Comparison of ENCODE assay signal across 1 cellular context in genomic region chr2:39875182-39875913, GRCh38.
TF ChIP-seq lines count a peak whose summit lies in the region.

No MANE protein-coding gene starts in this region.

TF ChIP-seq in K562, 482 proteins besides CTCF, POLR2A, EP300 and RAD21:
- TF ChIP-seq, protein P1, sequence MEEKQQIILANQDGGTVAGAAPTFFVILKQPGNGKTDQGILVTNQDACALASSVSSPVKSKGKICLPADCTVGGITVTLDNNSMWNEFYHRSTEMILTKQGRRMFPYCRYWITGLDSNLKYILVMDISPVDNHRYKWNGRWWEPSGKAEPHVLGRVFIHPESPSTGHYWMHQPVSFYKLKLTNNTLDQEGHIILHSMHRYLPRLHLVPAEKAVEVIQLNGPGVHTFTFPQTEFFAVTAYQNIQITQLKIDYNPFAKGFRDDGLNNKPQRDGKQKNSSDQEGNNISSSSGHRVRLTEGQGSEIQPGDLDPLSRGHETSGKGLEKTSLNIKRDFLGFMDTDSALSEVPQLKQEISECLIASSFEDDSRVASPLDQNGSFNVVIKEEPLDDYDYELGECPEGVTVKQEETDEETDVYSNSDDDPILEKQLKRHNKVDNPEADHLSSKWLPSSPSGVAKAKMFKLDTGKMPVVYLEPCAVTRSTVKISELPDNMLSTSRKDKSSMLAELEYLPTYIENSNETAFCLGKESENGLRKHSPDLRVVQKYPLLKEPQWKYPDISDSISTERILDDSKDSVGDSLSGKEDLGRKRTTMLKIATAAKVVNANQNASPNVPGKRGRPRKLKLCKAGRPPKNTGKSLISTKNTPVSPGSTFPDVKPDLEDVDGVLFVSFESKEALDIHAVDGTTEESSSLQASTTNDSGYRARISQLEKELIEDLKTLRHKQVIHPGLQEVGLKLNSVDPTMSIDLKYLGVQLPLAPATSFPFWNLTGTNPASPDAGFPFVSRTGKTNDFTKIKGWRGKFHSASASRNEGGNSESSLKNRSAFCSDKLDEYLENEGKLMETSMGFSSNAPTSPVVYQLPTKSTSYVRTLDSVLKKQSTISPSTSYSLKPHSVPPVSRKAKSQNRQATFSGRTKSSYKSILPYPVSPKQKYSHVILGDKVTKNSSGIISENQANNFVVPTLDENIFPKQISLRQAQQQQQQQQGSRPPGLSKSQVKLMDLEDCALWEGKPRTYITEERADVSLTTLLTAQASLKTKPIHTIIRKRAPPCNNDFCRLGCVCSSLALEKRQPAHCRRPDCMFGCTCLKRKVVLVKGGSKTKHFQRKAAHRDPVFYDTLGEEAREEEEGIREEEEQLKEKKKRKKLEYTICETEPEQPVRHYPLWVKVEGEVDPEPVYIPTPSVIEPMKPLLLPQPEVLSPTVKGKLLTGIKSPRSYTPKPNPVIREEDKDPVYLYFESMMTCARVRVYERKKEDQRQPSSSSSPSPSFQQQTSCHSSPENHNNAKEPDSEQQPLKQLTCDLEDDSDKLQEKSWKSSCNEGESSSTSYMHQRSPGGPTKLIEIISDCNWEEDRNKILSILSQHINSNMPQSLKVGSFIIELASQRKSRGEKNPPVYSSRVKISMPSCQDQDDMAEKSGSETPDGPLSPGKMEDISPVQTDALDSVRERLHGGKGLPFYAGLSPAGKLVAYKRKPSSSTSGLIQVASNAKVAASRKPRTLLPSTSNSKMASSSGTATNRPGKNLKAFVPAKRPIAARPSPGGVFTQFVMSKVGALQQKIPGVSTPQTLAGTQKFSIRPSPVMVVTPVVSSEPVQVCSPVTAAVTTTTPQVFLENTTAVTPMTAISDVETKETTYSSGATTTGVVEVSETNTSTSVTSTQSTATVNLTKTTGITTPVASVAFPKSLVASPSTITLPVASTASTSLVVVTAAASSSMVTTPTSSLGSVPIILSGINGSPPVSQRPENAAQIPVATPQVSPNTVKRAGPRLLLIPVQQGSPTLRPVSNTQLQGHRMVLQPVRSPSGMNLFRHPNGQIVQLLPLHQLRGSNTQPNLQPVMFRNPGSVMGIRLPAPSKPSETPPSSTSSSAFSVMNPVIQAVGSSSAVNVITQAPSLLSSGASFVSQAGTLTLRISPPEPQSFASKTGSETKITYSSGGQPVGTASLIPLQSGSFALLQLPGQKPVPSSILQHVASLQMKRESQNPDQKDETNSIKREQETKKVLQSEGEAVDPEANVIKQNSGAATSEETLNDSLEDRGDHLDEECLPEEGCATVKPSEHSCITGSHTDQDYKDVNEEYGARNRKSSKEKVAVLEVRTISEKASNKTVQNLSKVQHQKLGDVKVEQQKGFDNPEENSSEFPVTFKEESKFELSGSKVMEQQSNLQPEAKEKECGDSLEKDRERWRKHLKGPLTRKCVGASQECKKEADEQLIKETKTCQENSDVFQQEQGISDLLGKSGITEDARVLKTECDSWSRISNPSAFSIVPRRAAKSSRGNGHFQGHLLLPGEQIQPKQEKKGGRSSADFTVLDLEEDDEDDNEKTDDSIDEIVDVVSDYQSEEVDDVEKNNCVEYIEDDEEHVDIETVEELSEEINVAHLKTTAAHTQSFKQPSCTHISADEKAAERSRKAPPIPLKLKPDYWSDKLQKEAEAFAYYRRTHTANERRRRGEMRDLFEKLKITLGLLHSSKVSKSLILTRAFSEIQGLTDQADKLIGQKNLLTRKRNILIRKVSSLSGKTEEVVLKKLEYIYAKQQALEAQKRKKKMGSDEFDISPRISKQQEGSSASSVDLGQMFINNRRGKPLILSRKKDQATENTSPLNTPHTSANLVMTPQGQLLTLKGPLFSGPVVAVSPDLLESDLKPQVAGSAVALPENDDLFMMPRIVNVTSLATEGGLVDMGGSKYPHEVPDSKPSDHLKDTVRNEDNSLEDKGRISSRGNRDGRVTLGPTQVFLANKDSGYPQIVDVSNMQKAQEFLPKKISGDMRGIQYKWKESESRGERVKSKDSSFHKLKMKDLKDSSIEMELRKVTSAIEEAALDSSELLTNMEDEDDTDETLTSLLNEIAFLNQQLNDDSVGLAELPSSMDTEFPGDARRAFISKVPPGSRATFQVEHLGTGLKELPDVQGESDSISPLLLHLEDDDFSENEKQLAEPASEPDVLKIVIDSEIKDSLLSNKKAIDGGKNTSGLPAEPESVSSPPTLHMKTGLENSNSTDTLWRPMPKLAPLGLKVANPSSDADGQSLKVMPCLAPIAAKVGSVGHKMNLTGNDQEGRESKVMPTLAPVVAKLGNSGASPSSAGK (IDR thresholded peaks at IDR 0.05) = no peak
- TF ChIP-seq, protein P2, sequence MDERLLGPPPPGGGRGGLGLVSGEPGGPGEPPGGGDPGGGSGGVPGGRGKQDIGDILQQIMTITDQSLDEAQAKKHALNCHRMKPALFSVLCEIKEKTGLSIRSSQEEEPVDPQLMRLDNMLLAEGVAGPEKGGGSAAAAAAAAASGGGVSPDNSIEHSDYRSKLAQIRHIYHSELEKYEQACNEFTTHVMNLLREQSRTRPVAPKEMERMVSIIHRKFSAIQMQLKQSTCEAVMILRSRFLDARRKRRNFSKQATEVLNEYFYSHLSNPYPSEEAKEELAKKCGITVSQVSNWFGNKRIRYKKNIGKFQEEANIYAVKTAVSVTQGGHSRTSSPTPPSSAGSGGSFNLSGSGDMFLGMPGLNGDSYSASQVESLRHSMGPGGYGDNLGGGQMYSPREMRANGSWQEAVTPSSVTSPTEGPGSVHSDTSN (CRISPR knock-in tag; IDR thresholded peaks at IDR 0.05; ENCODE audit: low read depth) = no peak
- TF ChIP-seq, protein P2 (tag; conservative IDR thresholded peaks at IDR 0.05; ENCODE audit: low read depth) = 0 out of 2 replicates have a peak, but pooled peaks have one; percentile 18
TF ChIP-seq in K562: peak in this region for 1.
